8 cellular contexts compared by ENCODE assay signal in genomic region chr11:112321521-112322172, GRCh38.
DNase-seq lines count a peak whose midpoint lies in the region; ATAC-seq lines count a peak whose summit lies in the region.

No MANE protein-coding gene starts in this region.

- peaks cover 12% of the 10 kb centered on the region for H3K4me1 Mint-ChIP-seq in activated T-helper 17 cell treated with anti-CD3 and anti-CD28 coated beads, Interleukin-2, amount 50 U/mL, for 72 hours

- no peak overlapping the region for H3K4me3 Mint-ChIP-seq in activated T-helper 17 cell treated with anti-CD3 and anti-CD28 coated beads, Interleukin-2, amount 50 U/mL, for 72 hours

- ATAC-seq in activated T-helper 17 cell treated with anti-CD3 and anti-CD28 coated beads, Interleukin-2, amount 50 U/mL, for 72 hours (replicated peaks) = peak; percentile 29
- no peak for ATAC-seq in GM18867 (IDR thresholded peaks at IDR 0.05; ENCODE audit: unreplicated experiment)

- no peaks in the 10 kb centered on the region for H3K36me3 ChIP-seq in effector memory CD4-positive, alpha-beta T cell (ENCODE audit: control insufficient read depth, insufficient read depth, low read length)

- H3K4me1 ChIP-seq in effector memory CD4-positive, alpha-beta T cell (ENCODE audit: control insufficient read depth, insufficient read depth, low read length, poor library complexity, severe bottlenecking) = peaks cover 12% of the 10 kb centered on the region

- H3K27me3 Mint-ChIP-seq in activated T-helper 17 cell treated with anti-CD3 and anti-CD28 coated beads, Interleukin-2, amount 50 U/mL, for 72 hours = no peaks in the 10 kb centered on the region

- H3K9me3 ChIP-seq in effector memory CD4-positive, alpha-beta T cell (ENCODE audit: control insufficient read depth, low read length) = no peaks in the 10 kb centered on the region

- no peaks in the 10 kb centered on the region for H3K27me3 ChIP-seq in layer of hippocampus (ENCODE audit: control insufficient read depth, insufficient read depth, low read length)
- H3K27me3 ChIP-seq in effector memory CD4-positive, alpha-beta T cell (replicated peaks; ENCODE audit: control insufficient read depth, insufficient read depth, low read length, poor library complexity, severe bottlenecking) = no peaks in the 10 kb centered on the region

- no peaks in the 10 kb centered on the region for H3K9me3 Mint-ChIP-seq in activated T-helper 17 cell treated with anti-CD3 and anti-CD28 coated beads, Interleukin-2, amount 50 U/mL, for 72 hours

- H3K4me3 ChIP-seq in effector memory CD4-positive, alpha-beta T cell (ENCODE audit: insufficient read depth, low read depth, low read length, poor library complexity, severe bottlenecking) = no peak overlapping the region

- peak; percentile 96 for DNase-seq in GF-D8 (lab: John Stamatoyannopoulos, UW)
- peak; percentile 95 for DNase-seq in NCI-H146 (lab: John Stamatoyannopoulos, UW)
- DNase-seq in effector memory CD4-positive, alpha-beta T cell = no peak
- no peak for DNase-seq in stimulated activated CD4-positive, alpha-beta T cell treated with anti-CD3 and anti-CD28 coated beads, Interleukin-12 subunit alpha, Interleukin-12 subunit beta, amount 100 ng/mL, for 4 hours
- DNase-seq in germinal center (ENCODE audit: low spot score) = no peak

- peak overlapping the region; percentile 47 for H3K27ac Mint-ChIP-seq in activated T-helper 17 cell treated with anti-CD3 and anti-CD28 coated beads, Interleukin-2, amount 50 U/mL, for 72 hours

- H3K27ac ChIP-seq in layer of hippocampus (ENCODE audit: low read depth, low read length) = peak overlapping the region; percentile 1
- H3K27ac ChIP-seq in effector memory CD4-positive, alpha-beta T cell (ENCODE audit: insufficient read depth, low read length, poor library complexity, severe bottlenecking) = no peak overlapping the region

- peaks cover 20% of the 10 kb centered on the region for H3K36me3 Mint-ChIP-seq in activated T-helper 17 cell treated with anti-CD3 and anti-CD28 coated beads, Interleukin-2, amount 50 U/mL, for 72 hours (ENCODE audit: low read depth)

Comparison
In these comparisons a context has a peak if more than half of its experiments do, and no peak if none do; other contexts are left out.
1. DNase-seq: peak in GF-D8 (single experiment) and NCI-H146 (single experiment); none in effector memory CD4-positive, alpha-beta T cell (0 of 3), stimulated activated CD4-positive, alpha-beta T cell treated with anti-CD3 and anti-CD28 coated beads, Interleukin-12 subunit alpha, Interleukin-12 subunit beta, amount 100 ng/mL, for 4 hours (single experiment) and germinal center (single experiment).